Comparison of ENCODE assay signal across 8 cellular contexts in the genomic region with DNA sequence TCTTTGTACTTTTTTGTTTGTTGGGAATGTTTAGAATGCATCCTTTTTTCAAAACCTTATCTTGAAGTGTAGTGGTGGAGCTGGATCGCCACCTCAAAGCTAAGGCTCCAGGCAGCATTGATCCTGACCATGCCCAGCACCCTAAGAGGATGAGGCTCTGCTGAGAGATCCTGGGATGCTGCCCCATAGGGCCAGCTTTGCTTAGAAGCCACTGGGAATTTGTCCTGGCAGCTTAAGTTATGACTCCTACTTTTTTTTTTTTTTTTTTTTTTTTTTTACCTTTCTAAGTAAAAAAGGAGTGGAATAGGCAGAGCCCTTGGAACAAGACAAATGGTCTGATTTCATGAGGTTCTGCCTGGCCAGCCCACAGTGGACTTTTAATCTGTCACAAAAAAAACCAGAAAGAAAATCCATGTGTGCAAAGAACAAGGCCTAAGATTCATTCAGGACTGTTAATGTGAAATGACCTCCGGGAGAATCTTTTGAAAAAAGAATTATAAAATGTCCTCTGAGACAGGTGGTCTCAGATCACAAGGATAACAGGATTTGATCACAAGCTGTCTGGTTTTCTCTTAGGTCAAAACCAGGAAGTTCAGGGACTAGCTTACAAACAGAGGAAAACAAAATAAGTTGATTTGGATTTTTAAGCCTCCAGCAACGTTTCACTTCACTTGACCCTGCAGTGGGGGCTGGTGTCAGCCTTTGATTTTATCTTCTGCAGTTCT. TPM values are rescaled to one million over a fixed set of nuclear protein-coding genes. Genes with fewer than 3 reads are reported as not detected.
DNase-seq lines count a peak whose midpoint lies in the region; ATAC-seq and TF ChIP-seq lines count a peak whose summit lies in the region.

No MANE protein-coding gene starts in this region.

- H3K27me3 ChIP-seq in body of pancreas (no peaks in the 10 kb centered on the region), muscle layer of colon (ENCODE audit: control insufficient read depth in 1 of 2, insufficient read depth in 2 of 2, low read length in 2 of 2) (no peaks in the 10 kb centered on the region)

- no peak overlapping the region for H3K9ac ChIP-seq in muscle layer of colon (ENCODE audit: low read length)

- no peak overlapping the region for H3K4me3 ChIP-seq in body of pancreas
- peak overlapping the region in 1 of 2 donors; percentile 8 for H3K4me3 ChIP-seq in muscle layer of colon (ENCODE audit: low read depth in 1 of 2, low read length in 2 of 2)
- H3K4me3 ChIP-seq in lower leg skin (ENCODE audit: low read depth, poor library complexity, severe bottlenecking), result no peak overlapping the region

- WGBS in body of pancreas, 2 donors, result 65 to 67% methylated on average over 3 of the region's 3 CpGs
- WGBS in lower leg skin, 2 donors, result 36 to 42% methylated on average over 3 of the region's 3 CpGs

- TF ChIP-seq CTCF in body of pancreas (IDR thresholded peaks at IDR 0.05), result no peak
- no peak for TF ChIP-seq CTCF in lower leg skin (IDR thresholded peaks at IDR 0.05)

- H3K27ac ChIP-seq in body of pancreas, result peak overlapping the region; percentile 5 to 79 (median 56)
- peak overlapping the region; percentile 85 for H3K27ac ChIP-seq in muscle layer of colon (ENCODE audit: low read depth, low read length)

- H3K4me1 ChIP-seq in body of pancreas (peaks cover 15% of the 10 kb centered on the region), muscle layer of colon (ENCODE audit: insufficient read depth, low read length) (peaks cover 68% of the 10 kb centered on the region)

- in situ Hi-C loops in KBM-7 (cut with MboI; ENCODE audit: low pct_unique_long_range_greater_than_20kb, low sequenced_read_pairs), result no loop called here

- no peaks in the 10 kb centered on the region for H3K36me3 ChIP-seq in body of pancreas (replicated peaks in 1 of 2; ENCODE audit: insufficient read depth in 1 of 2, low read depth in 2 of 2)
- H3K36me3 ChIP-seq in muscle layer of colon (ENCODE audit: insufficient read depth, low read length), result no peaks in the 10 kb centered on the region

- peak; percentile 24 for DNase-seq in AG20443 (ENCODE audit: low spot score)
- DNase-seq in KBM-7, result peak; percentile 35
- DNase-seq in body of pancreas, result no peak
- no peak for DNase-seq in lower leg skin (ENCODE audit: low spot score in 2 of 2)

- intact Hi-C loops in body of pancreas (cut with DNase I) (no loop called here), lower leg skin (cut with DNase I; ENCODE audit: low total_unique reads) (no loop called here)

- TF ChIP-seq POLR2A in body of pancreas (IDR thresholded peaks at IDR 0.05) (no peak), lower leg skin (IDR thresholded peaks at IDR 0.05) (no peak)

- ATAC-seq in body of pancreas, result no peak
- no peak for ATAC-seq in HG03457 (IDR thresholded peaks at IDR 0.05; ENCODE audit: unreplicated experiment)
- no peak for ATAC-seq in GM21529 (IDR thresholded peaks at IDR 0.05; ENCODE audit: unreplicated experiment)
- ATAC-seq in HG02973 (IDR thresholded peaks at IDR 0.05; ENCODE audit: unreplicated experiment), result no peak

- H3K9me3 ChIP-seq in body of pancreas, result no peaks in the 10 kb centered on the region
- H3K9me3 ChIP-seq in muscle layer of colon (ENCODE audit: low read length), result no peaks in the 10 kb centered on the region

RNA-seq across cellular contexts. Expression of a gene that starts 26.0 kb away (rescaled TPM):
- 10 to 100 TPM; 16.2 to 16.6 TPM for total RNA-seq in body of pancreas
- 10 to 100 TPM; 25.5 to 33.8 (median 31.0) TPM for total RNA-seq in lower leg skin

Comparison
In these comparisons a context has a peak if more than half of its experiments do, and no peak if none do; other contexts are left out.
1. DNase-seq: peak in AG20443 (single experiment) and KBM-7 (single experiment); none in body of pancreas (0 of 4) and lower leg skin (0 of 2).